15 cellular contexts compared by ENCODE assay signal in genomic region chr5:181235323-181235688, GRCh38. TPM values are rescaled to one million over a fixed set of nuclear protein-coding genes. Genes with fewer than 3 reads are reported as not detected.
DNase-seq lines count a peak whose midpoint lies in the region; ATAC-seq and TF ChIP-seq lines count a peak whose summit lies in the region.
"Had no signal": no experiment of that assay in that cellular context is flagged by ENCODE, and none has a peak within 500 bp of the region (broad histone marks: within the 10 kb centered on the region; RNA-seq: fewer than 3 reads in every experiment).

No MANE protein-coding gene starts in this region.

- H3K4me3 ChIP-seq in adipocyte (ENCODE audit: low read length) (no peak overlapping the region), neutrophil (ENCODE audit: low read depth in 1 of 2, low read length in 1 of 2) (no peak overlapping the region), gastroesophageal sphincter (no peak overlapping the region)

- H3K27me3 ChIP-seq in adipocyte (replicated peaks; ENCODE audit: control insufficient read depth, insufficient read depth, low read length) (no peaks in the 10 kb centered on the region), neutrophil (no peaks in the 10 kb centered on the region), gastroesophageal sphincter (no peaks in the 10 kb centered on the region)

- TF ChIP-seq RAD21 in Ishikawa (IDR thresholded peaks at IDR 0.05; ENCODE audit: low read depth), result no peak

- peak overlapping the region; percentile 26 for H3K27ac ChIP-seq in neutrophil
- H3K27ac ChIP-seq in gastroesophageal sphincter, result peak overlapping the region in 1 of 4 donors; percentile 2

- TF ChIP-seq CTCF in neutrophil (IDR thresholded peaks at IDR 0.05) (no peak), gastroesophageal sphincter (IDR thresholded peaks at IDR 0.05) (no peak)

- peak overlapping the region; percentile 12 for H3K9ac ChIP-seq in adipocyte (ENCODE audit: low read length)

- TF ChIP-seq EP300 in Ishikawa (IDR thresholded peaks at IDR 0.05; ENCODE audit: borderline replicate concordance), result no peak
- TF ChIP-seq EP300 in gastroesophageal sphincter (IDR thresholded peaks at IDR 0.05), result no peak

- H3K4me1 ChIP-seq in adipocyte (ENCODE audit: control insufficient read depth, insufficient read depth, low read length) (peaks cover 37% of the 10 kb centered on the region), neutrophil (ENCODE audit: control insufficient read depth in 1 of 2, insufficient read depth in 1 of 2, low read depth in 1 of 2, low read length in 1 of 2) (no peaks in the 10 kb centered on the region), gastroesophageal sphincter (peaks cover 0 to 19% (median 0%) of the 10 kb centered on the region in 3 donors)

- WGBS in gastroesophageal sphincter (ENCODE audit: low coverage in 1 of 2), 2 donors, result 65 to 84% methylated on average over 4 to 5 of the region's 5 CpGs

- DNase-seq in EH (ENCODE audit: low read depth) (peak; percentile 15), adipocyte (ENCODE audit: low read depth) (no peak), dedifferentiated amniotic fluid mesenchymal stem cell (ENCODE audit: extremely low spot score) (no peak)
- DNase-seq: activated CD4-positive, alpha-beta T cell treated with anti-CD3 and anti-CD28 coated beads for 4 hours; amygdala; DMS79 treated with DMSO at 0.1 percent for 48 hours; Kasumi-1; mesenchymal stem cell; NCI-H226; Right ventricle myocardium superior had no signal

- H3K36me3 ChIP-seq in adipocyte (ENCODE audit: control insufficient read depth, insufficient read depth, low read length, severe bottlenecking) (peaks cover 94% of the 10 kb centered on the region), neutrophil (peaks cover 99% of the 10 kb centered on the region), gastroesophageal sphincter (peaks cover 0 to 99% of the 10 kb centered on the region in 2 donors)

- TF ChIP-seq POLR2A in gastroesophageal sphincter (IDR thresholded peaks at IDR 0.05), result no peak

- ATAC-seq in HG03565 (IDR thresholded peaks at IDR 0.05; ENCODE audit: unreplicated experiment) (no peak), gastroesophageal sphincter (no peak)
- ATAC-seq: sciatic nerve had no signal

- H3K9me3 ChIP-seq in adipocyte (ENCODE audit: control insufficient read depth, low read length) (no peaks in the 10 kb centered on the region), neutrophil (no peaks in the 10 kb centered on the region), gastroesophageal sphincter (no peaks in the 10 kb centered on the region)

TF ChIP-seq in Ishikawa, 13 proteins besides CTCF, POLR2A, EP300 and RAD21:
- TF ChIP-seq NFIC (IDR thresholded peaks at IDR 0.05) (no peak), CREB1 (IDR thresholded peaks at IDR 0.05; ENCODE audit: low read depth) (0 out of 2 replicates have a peak, but pooled peaks have one; percentile 6)

RNA-seq across cellular contexts. Expression of gene RACK1, which starts 8.4 kb away (rescaled TPM):
- 1,000 to 10,000 TPM; 1,300 to 1,812 (median 1,580) TPM for total RNA-seq in gastroesophageal sphincter

RNA-seq across cellular contexts. Expression of gene TRIM41, which starts 12.2 kb away (rescaled TPM):
- total RNA-seq in gastroesophageal sphincter, result 10 to 100 TPM in 3 of 4 donors, 1 to 10 TPM in 1; 9.7 to 17.6 (median 12.1) TPM

RNA-seq across cellular contexts. Expression of gene TRIM52, which starts 25.6 kb away (rescaled TPM):
- total RNA-seq in gastroesophageal sphincter, result 10 to 100 TPM; 15.9 to 34.7 (median 22.2) TPM

RNA-seq across cellular contexts. Expression of gene TRIM7, which starts 30.3 kb away (rescaled TPM):
- total RNA-seq in gastroesophageal sphincter, result 10 to 100 TPM in 1 of 4 donors, 1 to 10 TPM in 3; 3.0 to 11.0 (median 4.7) TPM
